Comparison of ENCODE assay signal across 19 cellular contexts in genomic region chr10:46271795-46272499, GRCh38. TPM values are rescaled to one million over a fixed set of nuclear protein-coding genes. Genes with fewer than 3 reads are reported as not detected.
DNase-seq lines count a peak whose midpoint lies in the region; ATAC-seq and TF ChIP-seq lines count a peak whose summit lies in the region.
"Not testable (repeated sequence)": the region's sequence is repeated elsewhere in the genome, so short reads cannot be mapped to it uniquely, and the experiment has no call there.
"Had no signal": no experiment of that assay in that cellular context is flagged by ENCODE, and none has a peak within 500 bp of the region (broad histone marks: within the 10 kb centered on the region; RNA-seq: fewer than 3 reads in every experiment).

No MANE protein-coding gene starts in this region.

- not testable (repeated sequence) for H3K4me3 Mint-ChIP-seq in activated CD4-positive, alpha-beta T cell treated with anti-CD3 and anti-CD28 coated beads, Interleukin-2, amount 10 ng/mL, durations not matched to agents 7 days and 5 days; osteocyte (ENCODE audit: unreplicated experiment)
- H3K4me3 Mint-ChIP-seq in activated T-cell treated with anti-CD3 and anti-CD28 coated beads, Interleukin-2, amount 50 U/mL, for 72 hours = peak overlapping the region in 1 of 2 donors; percentile 3
- peak overlapping the region; percentile 39 for H3K4me3 Mint-ChIP-seq in activated naive CD8-positive, alpha-beta T cell

- H4K20me1 ChIP-seq in BLaER1; OCI-LY7 (ENCODE audit: insufficient read depth, low read length): not testable (repeated sequence)

- H3K27ac ChIP-seq in BLaER1 (peak overlapping the region; percentile 28), OCI-LY7 (ENCODE audit: low read depth, low read length, poor library complexity, severe bottlenecking) (peak overlapping the region; percentile 62), thymus (ENCODE audit: low read depth) (peak overlapping the region; percentile 74)

- TF ChIP-seq CTCF in OCI-LY7 (conservative IDR thresholded peaks at IDR 0.05; ENCODE audit: low read length); osteocyte (IDR thresholded peaks at IDR 0.05): not testable (repeated sequence)

- not testable (repeated sequence) for H3K36me3 Mint-ChIP-seq in activated CD4-positive, alpha-beta T cell treated with anti-CD3 and anti-CD28 coated beads, Interleukin-2, amount 10 ng/mL, durations not matched to agents 7 days and 5 days (ENCODE audit: low read depth); activated T-cell treated with anti-CD3 and anti-CD28 coated beads, Interleukin-2, amount 50 U/mL, for 72 hours (ENCODE audit: insufficient read depth in 2 of 2); activated naive CD8-positive, alpha-beta T cell; osteocyte (ENCODE audit: unreplicated experiment)

- H3K4me3 ChIP-seq in BLaER1; thymus (ENCODE audit: low read length): not testable (repeated sequence)
- peak overlapping the region; percentile 7 for H3K4me3 ChIP-seq in OCI-LY7 (ENCODE audit: low read depth, low read length, poor library complexity, severe bottlenecking)

- not testable (repeated sequence) for H3K36me3 ChIP-seq in BLaER1; OCI-LY7 (ENCODE audit: insufficient read depth, low read length); thymus (ENCODE audit: control insufficient read depth, insufficient read depth)

- not testable (repeated sequence) for H3K9me3 ChIP-seq in BLaER1; OCI-LY7 (ENCODE audit: low read length); thymus (ENCODE audit: control insufficient read depth)

- not testable (repeated sequence) for ATAC-seq in activated T-cell treated with anti-CD3 and anti-CD28 coated beads, Interleukin-2, amount 50 U/mL, for 72 hours (replicated peaks in 1 of 2)

- peak overlapping the region; percentile 90 for H3K27ac Mint-ChIP-seq in activated CD4-positive, alpha-beta T cell treated with anti-CD3 and anti-CD28 coated beads, Interleukin-2, amount 10 ng/mL, durations not matched to agents 7 days and 5 days
- H3K27ac Mint-ChIP-seq in activated T-cell treated with anti-CD3 and anti-CD28 coated beads, Interleukin-2, amount 50 U/mL, for 72 hours = peak overlapping the region; percentile 21
- peak overlapping the region; percentile 84 for H3K27ac Mint-ChIP-seq in activated naive CD8-positive, alpha-beta T cell
- H3K27ac Mint-ChIP-seq in osteocyte (ENCODE audit: unreplicated experiment) = not testable (repeated sequence)

- intact Hi-C loops in OCI-LY7 (cut with micrococcal nuclease; ENCODE audit: unreplicated experiment) = not testable (repeated sequence)

- H3K27me3 Mint-ChIP-seq in activated CD4-positive, alpha-beta T cell treated with anti-CD3 and anti-CD28 coated beads, Interleukin-2, amount 10 ng/mL, durations not matched to agents 7 days and 5 days = peaks cover 11% of the 10 kb centered on the region
- H3K27me3 Mint-ChIP-seq in activated T-cell treated with anti-CD3 and anti-CD28 coated beads, Interleukin-2, amount 50 U/mL, for 72 hours (ENCODE audit: low read depth); activated naive CD8-positive, alpha-beta T cell: not testable (repeated sequence)
- peaks cover 25% of the 10 kb centered on the region for H3K27me3 Mint-ChIP-seq in osteocyte (ENCODE audit: unreplicated experiment)

- POLR2A ChIA-PET in OCI-LY7 (lab: Charles Lee) = interaction anchor here (1.1 kb wide), 1 partner anchor 25 kb away, joined by 3 read pairs; no protein-coding TSS in a partner anchor
- POLR2A ChIA-PET in activated CD4-positive, alpha-beta T cell treated with anti-CD3 and anti-CD28 coated beads, Interleukin-2, amount 10 ng/mL, durations not matched to agents 7 days and 5 days (lab: Charles Lee) = not testable (repeated sequence)

- H3K9ac ChIP-seq in BLaER1 = not testable (repeated sequence)

- peak overlapping the region; percentile 42; the same call in 1 of the 2 replicates for H2AFZ ChIP-seq in OCI-LY7 (ENCODE audit: low read length)

- H3K9me2 ChIP-seq in OCI-LY7 (ENCODE audit: insufficient read depth, low read length) = not testable (repeated sequence)

- 50% methylated on average over 4 of the region's 4 CpGs for WGBS in thymus

- peaks cover 33% of the 10 kb centered on the region for H3K4me1 Mint-ChIP-seq in activated CD4-positive, alpha-beta T cell treated with anti-CD3 and anti-CD28 coated beads, Interleukin-2, amount 10 ng/mL, durations not matched to agents 7 days and 5 days
- peaks cover 13% of the 10 kb centered on the region for H3K4me1 Mint-ChIP-seq in activated T-cell treated with anti-CD3 and anti-CD28 coated beads, Interleukin-2, amount 50 U/mL, for 72 hours (ENCODE audit: low read depth)
- H3K4me1 Mint-ChIP-seq in activated naive CD8-positive, alpha-beta T cell (ENCODE audit: low read depth) = peaks cover 21% of the 10 kb centered on the region
- not testable (repeated sequence) for H3K4me1 Mint-ChIP-seq in osteocyte (ENCODE audit: unreplicated experiment)

- H3K27me3 ChIP-seq in BLaER1; thymus (ENCODE audit: control insufficient read depth, insufficient read depth): not testable (repeated sequence)

- peak; percentile 72 for DNase-seq in OCI-LY7 (ENCODE audit: low spot score)
- peak; percentile 33 for DNase-seq in activated CD4-positive, alpha-beta T cell treated with anti-CD3 and anti-CD28 coated beads, Interleukin-2, amount 10 ng/mL, durations not matched to agents 7 days and 5 days
- not testable (repeated sequence) for DNase-seq in activated T-cell treated with anti-CD3 and anti-CD28 coated beads, Interleukin-2, amount 50 U/mL, for 72 hours
- peak; percentile 72 for DNase-seq in islet precursor cell
- DNase-seq in osteocyte (ENCODE audit: extremely low spot score, unreplicated experiment) = peak; percentile 82

- not testable (repeated sequence) for BruUV-seq in OCI-LY7 (replicated peaks; lab: Mats Ljungman, UMichigan)

- H3K79me2 ChIP-seq in OCI-LY7 (ENCODE audit: insufficient read depth, low read depth, low read length) = peaks cover 23% of the 10 kb centered on the region

- H3K9me3 Mint-ChIP-seq in activated CD4-positive, alpha-beta T cell treated with anti-CD3 and anti-CD28 coated beads, Interleukin-2, amount 10 ng/mL, durations not matched to agents 7 days and 5 days; activated T-cell treated with anti-CD3 and anti-CD28 coated beads, Interleukin-2, amount 50 U/mL, for 72 hours; activated naive CD8-positive, alpha-beta T cell (ENCODE audit: low read depth); osteocyte (ENCODE audit: unreplicated experiment): not testable (repeated sequence)

- H3K4me1 ChIP-seq in BLaER1 = peaks cover 54% of the 10 kb centered on the region
- H3K4me1 ChIP-seq in OCI-LY7 (ENCODE audit: insufficient read depth, low read length, poor library complexity, severe bottlenecking) = peaks cover 51% of the 10 kb centered on the region
- H3K4me1 ChIP-seq in thymus (ENCODE audit: control insufficient read depth, insufficient read depth, low read length) = peaks cover 31% of the 10 kb centered on the region

- H3K4me2 ChIP-seq in BLaER1 = peak overlapping the region; percentile 43
- peak overlapping the region; percentile 67 for H3K4me2 ChIP-seq in OCI-LY7 (ENCODE audit: low read length)

- CTCF ChIA-PET in OCI-LY7 (lab: Charles Lee; ENCODE audit: unreplicated experiment); activated CD4-positive, alpha-beta T cell treated with anti-CD3 and anti-CD28 coated beads, Interleukin-2, amount 10 ng/mL, durations not matched to agents 7 days and 5 days (lab: Charles Lee): not testable (repeated sequence)

RNA-seq across cellular contexts. Expression of gene ANTXRL, which starts 14.8 kb away (rescaled TPM):
- not detected in 2 replicates for total RNA-seq in OCI-LY7 (2014; rRNA removed; shearing (Covaris generic))
- total RNA-seq in OCI-LY7 (2022) = 0.95 TPM in 1 of 2 replicates, not detected in the other
- under 1 TPM; 0.52 to 0.57 TPM for total RNA-seq in activated CD4-positive, alpha-beta T cell treated with anti-CD3 and anti-CD28 coated beads, Interleukin-2, amount 10 ng/mL, durations not matched to agents 7 days and 5 days
- not detected for total RNA-seq in activated T-cell treated with anti-CD3 and anti-CD28 coated beads, Interleukin-2, amount 50 U/mL, for 72 hours
- total RNA-seq in osteocyte = not detected in 2 replicates
- 0.39 TPM for polyA plus RNA-seq in thymus
- total RNA-seq: astrocyte, cardiac muscle cell, colonic mucosa, glomerular endothelial cell, left colon, mammary epithelial cell, NCI-H460, SJCRH30, smooth muscle cell, transverse colon, WTC11 had no signal
- polyA plus RNA-seq: cardiac muscle cell, mammary epithelial cell, smooth muscle cell had no signal
